20 cellular contexts compared by ENCODE assay signal in genomic region chr6:158848441-158848840, GRCh38. TPM values are rescaled to one million over a fixed set of nuclear protein-coding genes. Genes with fewer than 3 reads are reported as not detected.
A peak's percentile ranks its signal among the peaks of the same experiment; 100 is the strongest.
DNase-seq lines count a peak whose midpoint lies in the region; ATAC-seq, FAIRE-seq and TF ChIP-seq lines count a peak whose summit lies in the region.
"Had no signal": no experiment of that assay in that cellular context is flagged by ENCODE, and none has a peak within 500 bp of the region (broad histone marks: within the 10 kb centered on the region; RNA-seq: fewer than 3 reads in every experiment).

No MANE protein-coding gene starts in this region.

- no peak overlapping the region for H2AK5ac ChIP-seq in mesenchymal stem cell (ENCODE audit: low read length, severe bottlenecking)

- no peaks in the 10 kb centered on the region for H3K36me3 ChIP-seq in K562 (ENCODE audit: control insufficient read depth, insufficient read depth, low read length)
- H3K36me3 ChIP-seq in mesenchymal stem cell (ENCODE audit: control insufficient read depth in 1 of 2, insufficient read depth in 2 of 2, low read depth in 1 of 2, low read length in 2 of 2), result no peaks in the 10 kb centered on the region
- H3K36me3 ChIP-seq: ascending aorta, colonic mucosa had no signal

- H3K4me1 Mint-ChIP-seq in activated naive CD8-positive, alpha-beta T cell (ENCODE audit: low read depth), result peaks cover 30% of the 10 kb centered on the region
- H3K4me1 Mint-ChIP-seq in activated naive CD8-positive, alpha-beta T cell treated with anti-CD3 and anti-CD28 coated beads for 36 hours, result peaks cover 22% of the 10 kb centered on the region

- H3K27me3 ChIP-seq in K562 (ENCODE audit: control insufficient read depth in 2 of 2, insufficient read depth in 2 of 2, low read length in 2 of 2) (no peaks in the 10 kb centered on the region; a peak in 1 of 5 replicates), mesenchymal stem cell (ENCODE audit: control insufficient read depth in 1 of 2, insufficient read depth in 1 of 2, low read length in 2 of 2) (no peaks in the 10 kb centered on the region)
- H3K27me3 ChIP-seq: ascending aorta, colonic mucosa had no signal

- H4K91ac ChIP-seq in mesenchymal stem cell (ENCODE audit: low read length), result peak overlapping the region; percentile 73

- no peak overlapping the region for H2BK15ac ChIP-seq in mesenchymal stem cell (ENCODE audit: low read depth, poor library complexity, severe bottlenecking)

- peaks cover 8% of the 10 kb centered on the region for H3K9me1 ChIP-seq in K562 (ENCODE audit: control insufficient read depth, insufficient read depth, low read length)

- TF ChIP-seq POLR2A in K562 (conservative IDR thresholded peaks at IDR 0.05), result no peak

- H3K79me1 ChIP-seq in mesenchymal stem cell (replicated peaks; ENCODE audit: low read length, poor library complexity, severe bottlenecking), result no peaks in the 10 kb centered on the region

- H3K27ac ChIP-seq in K562 (ENCODE audit: extremely low read depth, low read depth, low read length) (no peak overlapping the region), mesenchymal stem cell (ENCODE audit: low read length, poor library complexity, severe bottlenecking) (no peak overlapping the region)
- H3K27ac ChIP-seq: ascending aorta had no signal

- no peak for TF ChIP-seq EP300 in K562 (IDR thresholded peaks at IDR 0.05; ENCODE audit: low read length)

- H3K27ac Mint-ChIP-seq in activated naive CD8-positive, alpha-beta T cell, result peak overlapping the region; percentile 5
- no peak overlapping the region for H3K27ac Mint-ChIP-seq in activated naive CD8-positive, alpha-beta T cell treated with anti-CD3 and anti-CD28 coated beads for 36 hours

- peaks cover 4% of the 10 kb centered on the region; the same call in 2 of the 3 replicates for H3K79me2 ChIP-seq in K562 (ENCODE audit: control insufficient read depth, insufficient read depth, low read length)

- H3K14ac ChIP-seq in mesenchymal stem cell (ENCODE audit: low read length in 2 of 2), result no peak overlapping the region

- no peak for TF ChIP-seq RAD21 in K562 (CRISPR knock-in tag; conservative IDR thresholded peaks at IDR 0.05 in 1 of 2, IDR thresholded peaks at IDR 0.05 in 1 of 2)

- no TSS peak for BruUV-seq in K562 (replicated peaks; lab: Mats Ljungman, UMichigan)

- no peak overlapping the region for H2AFZ ChIP-seq in K562 (ENCODE audit: low read depth, low read length)
- no peak overlapping the region for H2AFZ ChIP-seq in mesenchymal stem cell (ENCODE audit: low read depth, low read length)

- ATAC-seq in K562 (no peak), HG02938 (IDR thresholded peaks at IDR 0.05; ENCODE audit: unreplicated experiment) (no peak)

- H3K4ac ChIP-seq in mesenchymal stem cell (ENCODE audit: low read depth in 1 of 2, low read length in 2 of 2), result no peak overlapping the region

- H2BK5ac ChIP-seq in mesenchymal stem cell (ENCODE audit: low read depth, low read length, poor library complexity, severe bottlenecking), result no peak overlapping the region

- H3K4me2 ChIP-seq in K562 (ENCODE audit: insufficient read depth, low read length), result no peak overlapping the region
- H3K4me2 ChIP-seq in mesenchymal stem cell (ENCODE audit: low read length, poor library complexity, severe bottlenecking), result no peak overlapping the region

- no peaks in the 10 kb centered on the region for H3K36me3 Mint-ChIP-seq in activated naive CD8-positive, alpha-beta T cell
- no peaks in the 10 kb centered on the region for H3K36me3 Mint-ChIP-seq in activated naive CD8-positive, alpha-beta T cell treated with anti-CD3 and anti-CD28 coated beads for 36 hours

- H4K20me1 ChIP-seq in K562 (replicated peaks; ENCODE audit: control insufficient read depth, insufficient read depth, low read length), result no peaks in the 10 kb centered on the region

- intact Hi-C loops in K562 (cut with micrococcal nuclease), result no loop called here

- H2BK120ac ChIP-seq in mesenchymal stem cell (ENCODE audit: low read depth, low read length), result no peak overlapping the region

- H2BK12ac ChIP-seq in mesenchymal stem cell (ENCODE audit: low read length in 2 of 2), result no peak overlapping the region

- DNase-seq in activated naive CD8-positive, alpha-beta T cell treated with anti-CD3 and anti-CD28 coated beads for 36 hours, result no peak
- DNase-seq in K562 (ENCODE audit: extremely low read depth in 1 of 4, low spot score in 3 of 4), result peak in 2 of 4 experiments; percentile 34 to 42
- no peak for DNase-seq in mesenchymal stem cell
- DNase-seq in frontal cortex (ENCODE audit: low spot score in 2 of 2), result no peak
- DNase-seq in KBM-7, result no peak
- DNase-seq in COLO829 (ENCODE audit: low spot score), result no peak
- DNase-seq: activated CD4-positive, alpha-beta T cell treated with anti-CD3 and anti-CD28 coated beads, Interleukin-2, amount 50 U/mL, for 4 hours; activated naive CD4-positive, alpha-beta T cell treated with Interleukin-2 at 50 U/mL for 16 hours; activated T-cell treated with anti-CD3 and anti-CD28 coated beads for 4 hours; colonic mucosa; erythroblast; glutamatergic neuron; NCI-H1436 treated with DMSO at 0.1 percent for 48 hours; NCI-H2227 treated with DMSO at 0.1 percent for 48 hours; stimulated activated CD4-positive, alpha-beta T cell treated with anti-CD3 and anti-CD28 coated beads, Interleukin-4, amount 100 ng/mL, for 1 hour; substantia nigra had no signal

- H3K27me3 Mint-ChIP-seq in activated naive CD8-positive, alpha-beta T cell, result no peaks in the 10 kb centered on the region
- no peaks in the 10 kb centered on the region for H3K27me3 Mint-ChIP-seq in activated naive CD8-positive, alpha-beta T cell treated with anti-CD3 and anti-CD28 coated beads for 36 hours

- no peak overlapping the region for H4K8ac ChIP-seq in mesenchymal stem cell (ENCODE audit: low read length)

- H3K9ac ChIP-seq in K562 (ENCODE audit: insufficient read depth in 1 of 2, low read depth in 2 of 2, low read length in 2 of 2) (no peak overlapping the region), mesenchymal stem cell (ENCODE audit: low read length) (no peak overlapping the region)

- POLR2A ChIA-PET in K562 (lab: Yijun Ruan, JAX), result no interaction called here

- no peak overlapping the region for H3K4me3 ChIP-seq in K562
- no peak overlapping the region for H3K4me3 ChIP-seq in mesenchymal stem cell (ENCODE audit: insufficient read depth in 1 of 2, low read depth in 1 of 2, low read length in 2 of 2)
- H3K4me3 ChIP-seq: ascending aorta, colonic mucosa had no signal

- CTCF ChIA-PET in K562 (lab: Yijun Ruan, JAX; ENCODE audit: low intra/inter-chr PET ratio), result no interaction called here

- H3K9me3 Mint-ChIP-seq in activated naive CD8-positive, alpha-beta T cell (ENCODE audit: low read depth), result no peaks in the 10 kb centered on the region
- no peaks in the 10 kb centered on the region for H3K9me3 Mint-ChIP-seq in activated naive CD8-positive, alpha-beta T cell treated with anti-CD3 and anti-CD28 coated beads for 36 hours

- no peak overlapping the region for H3K23ac ChIP-seq in mesenchymal stem cell (ENCODE audit: low read length in 2 of 2)

- no peak overlapping the region for H3K4me3 Mint-ChIP-seq in activated naive CD8-positive, alpha-beta T cell
- no peak overlapping the region for H3K4me3 Mint-ChIP-seq in activated naive CD8-positive, alpha-beta T cell treated with anti-CD3 and anti-CD28 coated beads for 36 hours

- in situ Hi-C loops in K562 (cut with MboI), result no loop called here
- in situ Hi-C loops in KBM-7 (cut with MboI; ENCODE audit: low pct_unique_long_range_greater_than_20kb, low sequenced_read_pairs), result no loop called here

- H3K9me3 ChIP-seq in K562 (replicated peaks; ENCODE audit: control insufficient read depth, insufficient read depth, low read depth, low read length) (no peaks in the 10 kb centered on the region; the same call in 1 of the 2 replicates), mesenchymal stem cell (ENCODE audit: control insufficient read depth, low read length) (no peaks in the 10 kb centered on the region)
- H3K9me3 ChIP-seq: ascending aorta, colonic mucosa had no signal

- no peak for FAIRE-seq in K562 (lab: Jason Lieb, UNC)
- no peak for FAIRE-seq in frontal cortex (lab: Jason Lieb, UNC)
- FAIRE-seq: A204.1 had no signal

- TF ChIP-seq CTCF in K562 (IDR thresholded peaks at IDR 0.05 in 2 of 3, conservative IDR thresholded peaks at IDR 0.05 in 1 of 3; ENCODE audit: insufficient read depth in 2 of 3, low read depth in 1 of 3, low read length in 3 of 3), result no peak

- peaks cover 11 to 43% of the 10 kb centered on the region in 2 experiments for H3K4me1 ChIP-seq in K562 (replicated peaks in 1 of 2; ENCODE audit: control insufficient read depth in 2 of 2, insufficient read depth in 2 of 2, low read length in 2 of 2)
- H3K4me1 ChIP-seq in mesenchymal stem cell (ENCODE audit: control insufficient read depth, insufficient read depth, low read depth, low read length), result peaks cover 16% of the 10 kb centered on the region
- H3K4me1 ChIP-seq: ascending aorta had no signal

- no peak overlapping the region for H3K18ac ChIP-seq in mesenchymal stem cell (ENCODE audit: low read depth in 1 of 2, low read length in 2 of 2)

- WGBS in K562 (ENCODE audit: insufficient coverage, low coverage, missing lambda C conversion rate), result 66% methylated on average over 7 of the region's 7 CpGs
- 88% methylated on average over 3 of the region's 7 CpGs for WGBS in mesenchymal stem cell

TF ChIP-seq in K562, 482 proteins besides CTCF, POLR2A, EP300 and RAD21 (continues in another document):
- TF ChIP-seq XRCC4 (IDR thresholded peaks at IDR 0.05; ENCODE audit: extremely low read depth, insufficient read depth, insufficient read length), result no peak
- no peak for TF ChIP-seq IRF2 (CRISPR knock-in tag; IDR thresholded peaks at IDR 0.05)

RNA-seq across cellular contexts. Expression of gene EZR, which starts 29.3 kb away (rescaled TPM):
- total RNA-seq in activated naive CD8-positive, alpha-beta T cell treated with anti-CD3 and anti-CD28 coated beads for 36 hours, result 100 to 1,000 TPM; 218 to 227 TPM
- 49.5 and 70.7 TPM in 2 replicates for total RNA-seq in K562 (2011; cell fraction: chromatin; rRNA removed; ENCODE audit: low replicate concordance)
- 37.9 and 45.2 TPM in 2 replicates for total RNA-seq in K562 (2011; cell fraction: nucleolus; rRNA removed)
- total RNA-seq in K562 (2011; cell fraction: nucleoplasm; rRNA removed), result 44.1 and 48.1 TPM in 2 replicates
- 161 and 162 TPM in 2 replicates for total RNA-seq in K562 (2014; rRNA removed)
- total RNA-seq in K562 (2014; rRNA removed; fragmentation: Illumina TruSeq; extraction: Trizol), result 71.5 and 72.7 TPM in 2 replicates
- 110 and 117 TPM in 2 replicates for total RNA-seq in K562 (2015; rRNA removed; fragmentation: Illumina TruSeq; extraction: Trizol)
- 125 and 143 TPM in 2 replicates for total RNA-seq in K562 (2021)
- 104 and 135 TPM in 2 replicates for polyA plus RNA-seq in K562 (2011; rRNA removed)
- 78.6 and 88.6 TPM in 2 replicates for polyA plus RNA-seq in K562 (2011; cell fraction: cytosol; rRNA removed)
- polyA plus RNA-seq in K562 (2011; cell fraction: nucleus; rRNA removed), result 91.7 and 156 TPM in 2 replicates
- 120 and 126 TPM in 2 replicates for polyA plus RNA-seq in K562 (2012)
- 93.0 and 101 TPM in 2 replicates for polyA plus RNA-seq in K562 (2014; fragmentation: Illumina TruSeq; extraction: Trizol)
- 10 to 100 TPM; 36.5 to 63.6 TPM for polyA plus RNA-seq in K562 (2014; fragmentation: Nextera tagmentation; extraction: Ambion mirVana)
- 91.5 and 114 TPM in 2 replicates for polyA plus RNA-seq in K562 (2014; rRNA removed)
- 100 and 114 TPM in 2 replicates for polyA minus RNA-seq in K562 (2011; rRNA and poly(A)+ RNA removed)
- 69.7 and 85.1 TPM in 2 replicates for polyA minus RNA-seq in K562 (2011; cell fraction: cytosol; rRNA and poly(A)+ RNA removed)
- 20.1 and 54.6 TPM in 2 replicates for polyA minus RNA-seq in K562 (2011; cell fraction: nucleus; rRNA and poly(A)+ RNA removed)
- 45.8 TPM for polyA plus RNA-seq in mesenchymal stem cell (2013, experiment 1 of 2)
- polyA plus RNA-seq in mesenchymal stem cell (2013, experiment 2 of 2), result 44.2 TPM
- 114 TPM for total RNA-seq in frontal cortex
